34 cellular contexts compared by ENCODE assay signal in the genomic region with DNA sequence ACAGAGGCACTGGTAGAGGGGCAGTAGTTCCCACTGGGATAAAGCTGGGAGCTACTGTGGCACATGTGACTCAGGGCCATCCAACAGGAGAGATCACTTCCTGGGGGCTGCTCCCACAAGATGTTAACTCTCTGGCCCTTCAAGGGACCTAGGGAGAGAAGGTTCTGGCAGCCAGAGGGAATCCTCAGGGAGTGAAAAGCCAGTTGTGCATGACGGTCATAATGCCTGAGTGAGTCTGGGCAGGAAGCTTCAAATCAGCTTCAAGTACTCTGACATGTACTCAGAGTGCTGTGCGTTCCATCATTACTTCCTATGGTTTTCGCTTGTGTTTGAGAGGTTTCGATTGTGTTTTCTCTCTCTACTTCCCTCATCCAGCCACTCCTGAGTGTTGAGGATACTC.
"Had no signal": no experiment of that assay in that cellular context is flagged by ENCODE, and none has a peak within 500 bp of the region (broad histone marks: within the 10 kb centered on the region; RNA-seq: fewer than 3 reads in every experiment).

No MANE protein-coding gene starts in this region.

- H3K4me3 Mint-ChIP-seq: activated CD4-positive, alpha-beta T cell treated with anti-CD3 and anti-CD28 coated beads, Interleukin-2, amount 10 ng/mL, durations not matched to agents 24 days and 14 days; activated CD8-positive, alpha-beta T cell treated with anti-CD3 and anti-CD28 coated beads, Interleukin-2, amount 10 ng/mL, durations not matched to agents 7 days and 5 days; activated naive CD4-positive, alpha-beta T cell treated with anti-CD3 and anti-CD28 coated beads, Interleukin-2, amount 50 U/mL, for 24 hours; activated naive CD8-positive, alpha-beta T cell treated with anti-CD3 and anti-CD28 coated beads, Interleukin-2, amount 10 ng/mL, durations not matched to agents 7 days and 5 days; activated T-cell treated with anti-CD3 and anti-CD28 coated beads, Interleukin-2, amount 50 U/mL, for 24 hours had no signal

- H3K36me3 Mint-ChIP-seq: activated naive CD8-positive, alpha-beta T cell treated with anti-CD3 and anti-CD28 coated beads, Interleukin-2, amount 10 ng/mL, durations not matched to agents 7 days and 5 days had no signal

- H3K4me1 ChIP-seq: ascending aorta, Peyer's patch had no signal

- H3K27me3 ChIP-seq: ascending aorta, Peyer's patch had no signal

- H3K36me3 ChIP-seq: ascending aorta, Peyer's patch had no signal

- H3K4me3 ChIP-seq: ascending aorta, Peyer's patch had no signal

- H3K4me1 Mint-ChIP-seq: activated CD4-positive, alpha-beta T cell treated with anti-CD3 and anti-CD28 coated beads, Interleukin-2, amount 10 ng/mL, durations not matched to agents 24 days and 14 days; activated naive CD4-positive, alpha-beta T cell treated with anti-CD3 and anti-CD28 coated beads, Interleukin-2, amount 50 U/mL, for 24 hours; activated naive CD8-positive, alpha-beta T cell treated with anti-CD3 and anti-CD28 coated beads, Interleukin-2, amount 10 ng/mL, durations not matched to agents 7 days and 5 days had no signal

- DNase-seq: activated CD4-positive, alpha-beta T cell treated with anti-CD3 and anti-CD28 coated beads, Interleukin-2, amount 10 ng/mL, durations not matched to agents 24 days and 14 days; activated CD4-positive, alpha-beta T cell treated with anti-CD3 and anti-CD28 coated beads, Interleukin-2, amount 50 U/mL, for 4 hours; activated CD8-positive, alpha-beta T cell treated with anti-CD3 and anti-CD28 coated beads, Interleukin-2, amount 10 ng/mL, durations not matched to agents 7 days and 5 days; activated gamma-delta T cell; activated naive CD4-positive, alpha-beta T cell treated with Interleukin-2 at 50 U/mL for 16 hours; activated naive CD8-positive, alpha-beta T cell treated with anti-CD3 and anti-CD28 coated beads, Interleukin-2, amount 10 ng/mL, durations not matched to agents 7 days and 5 days; activated T-cell treated with anti-CD3 and anti-CD28 coated beads, Interleukin-2, amount 50 U/mL, for 24 hours; amygdala; MM.1S; MV-4-11; NCI-H1092; NCI-H1417; NCI-H146; NCI-H187; NCI-H2029 treated with DMSO at 0.1 percent for 48 hours; NCI-H2107; NCI-H2171; NCI-H510A; NCI-H526; NCI-H748 treated with DMSO at 0.1 percent for 48 hours; NK-92 treated with Interleukin-12 subunit alpha and Interleukin-12 subunit beta, amount 100 ng/mL, for 24 hours; PC-3; Peyer's patch; RPMI8226; SIG-M5; SW 1271; T-helper 1 cell; T-helper 2 cell; T-helper 9 cell had no signal

- H3K9ac ChIP-seq: KMS-11 had no signal

- H3K27ac Mint-ChIP-seq: activated CD4-positive, alpha-beta T cell treated with anti-CD3 and anti-CD28 coated beads, Interleukin-2, amount 10 ng/mL, durations not matched to agents 24 days and 14 days; activated CD8-positive, alpha-beta T cell treated with anti-CD3 and anti-CD28 coated beads, Interleukin-2, amount 10 ng/mL, durations not matched to agents 7 days and 5 days; activated naive CD4-positive, alpha-beta T cell treated with anti-CD3 and anti-CD28 coated beads, Interleukin-2, amount 50 U/mL, for 24 hours; activated naive CD8-positive, alpha-beta T cell treated with anti-CD3 and anti-CD28 coated beads, Interleukin-2, amount 10 ng/mL, durations not matched to agents 7 days and 5 days; activated T-cell treated with anti-CD3 and anti-CD28 coated beads, Interleukin-2, amount 50 U/mL, for 24 hours; activated T-helper 2 cell treated with anti-CD3 and anti-CD28 coated beads, Interferon-gamma antibody, Interleukin-2, Interleukin-4, amounts not matched to agents 10 μg/mL and 5 μg/mL and 100 μg/mL, durations not matched to agents 14 hours and 24 hours and 36 hours had no signal

- H3K27ac ChIP-seq: ascending aorta, KMS-11, Peyer's patch had no signal

- H3K27me3 Mint-ChIP-seq: activated CD4-positive, alpha-beta T cell treated with anti-CD3 and anti-CD28 coated beads, Interleukin-2, amount 10 ng/mL, durations not matched to agents 24 days and 14 days; activated naive CD4-positive, alpha-beta T cell treated with anti-CD3 and anti-CD28 coated beads, Interleukin-2, amount 50 U/mL, for 24 hours; activated naive CD8-positive, alpha-beta T cell treated with anti-CD3 and anti-CD28 coated beads, Interleukin-2, amount 10 ng/mL, durations not matched to agents 7 days and 5 days; activated T-cell treated with anti-CD3 and anti-CD28 coated beads, Interleukin-2, amount 50 U/mL, for 24 hours had no signal

- H3K4me2 ChIP-seq: KMS-11 had no signal

- ATAC-seq: activated CD8-positive, alpha-beta T cell treated with anti-CD3 and anti-CD28 coated beads, Interleukin-2, amount 10 ng/mL, durations not matched to agents 7 days and 5 days; PC-3; SK-N-SH treated with all-trans-retinoic acid at 6 μM for 48 hours had no signal
